ENCODE assay signal across 5 cellular contexts in genomic region chr11:7703785-7704184, GRCh38. TPM values are rescaled to one million over a fixed set of nuclear protein-coding genes. Genes with fewer than 3 reads are reported as not detected.
"Had no signal": no experiment of that assay in that cellular context is flagged by ENCODE, and none has a peak within 500 bp of the region (broad histone marks: within the 10 kb centered on the region; RNA-seq: fewer than 3 reads in every experiment).

No MANE protein-coding gene starts in this region.

- ATAC-seq: GM23338 had no signal

- DNase-seq: H9, HCEC 1CT, IMR-90 had no signal

RNA-seq across cellular contexts. Expression of gene OVCH2, which starts 2.5 kb away (rescaled TPM):
- total RNA-seq: HT-29, IMR-90 had no signal
